Comparison of ENCODE assay signal across 14 cellular contexts in the genomic region with DNA sequence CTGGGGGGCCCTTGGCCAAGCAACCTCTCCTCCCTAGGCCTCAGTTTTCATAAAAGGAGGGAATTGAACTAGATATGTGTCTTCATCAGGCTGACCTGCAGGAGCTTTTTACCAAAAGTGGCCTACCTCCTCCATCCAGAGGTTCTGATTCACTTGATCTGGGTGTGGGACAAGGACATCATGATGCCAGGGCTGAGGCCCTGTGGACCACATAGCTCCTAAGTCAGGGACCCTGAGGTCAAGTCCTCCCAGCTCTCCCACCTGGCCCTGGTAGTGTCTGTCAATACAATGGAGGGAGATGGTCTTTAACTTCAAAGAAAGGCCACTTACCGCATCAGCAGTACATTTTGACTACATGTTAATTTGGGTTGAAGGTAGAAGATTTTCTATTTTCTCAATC. TPM values are rescaled to one million over a fixed set of nuclear protein-coding genes. Genes with fewer than 3 reads are reported as not detected.
"Had no signal": no experiment of that assay in that cellular context is flagged by ENCODE, and none has a peak within 500 bp of the region (broad histone marks: within the 10 kb centered on the region; RNA-seq: fewer than 3 reads in every experiment).

No MANE protein-coding gene starts in this region.

- H3K9me3 Mint-ChIP-seq: activated CD4-positive, alpha-beta memory T cell treated with anti-CD3 and anti-CD28 coated beads, Interleukin-2, amount 10 ng/mL, durations not matched to agents 7 days and 5 days; activated CD4-positive, alpha-beta T cell treated with anti-CD3 and anti-CD28 coated beads, Interleukin-2, amount 10 ng/mL, durations not matched to agents 24 days and 14 days; activated T-cell treated with anti-CD3 and anti-CD28 coated beads, Interleukin-2, amount 50 U/mL, for 24 hours; activated T-helper 2 cell treated with anti-CD3 and anti-CD28 coated beads, Interferon-gamma antibody, Interleukin-2, Interleukin-4, amounts not matched to agents 10 μg/mL and 5 μg/mL and 100 μg/mL, durations not matched to agents 14 hours and 24 hours and 36 hours had no signal

- DNase-seq: activated naive CD4-positive, alpha-beta T cell; foreskin melanocyte; glutamatergic neuron; left ventricle myocardium superior; sigmoid colon had no signal

- H3K4me1 ChIP-seq: sigmoid colon had no signal

- H3K4me3 ChIP-seq: cardiac muscle cell, sigmoid colon, smooth muscle cell had no signal

- H3K27me3 ChIP-seq: cardiac muscle cell, sigmoid colon had no signal

- H3K9me3 ChIP-seq: sigmoid colon had no signal

- H3K36me3 ChIP-seq: cardiac muscle cell, sigmoid colon had no signal

- H3K27ac Mint-ChIP-seq: activated CD4-positive, alpha-beta memory T cell treated with anti-CD3 and anti-CD28 coated beads, Interleukin-2, amount 10 ng/mL, durations not matched to agents 7 days and 5 days; activated T-helper 2 cell treated with anti-CD3 and anti-CD28 coated beads, Interferon-gamma antibody, Interleukin-2, Interleukin-4, amounts not matched to agents 10 μg/mL and 5 μg/mL and 100 μg/mL, durations not matched to agents 14 hours and 24 hours and 36 hours had no signal

- H3K27me3 Mint-ChIP-seq: activated CD4-positive, alpha-beta memory T cell treated with anti-CD3 and anti-CD28 coated beads, Interleukin-2, amount 10 ng/mL, durations not matched to agents 7 days and 5 days; activated CD4-positive, alpha-beta T cell treated with anti-CD3 and anti-CD28 coated beads, Interleukin-2, amount 10 ng/mL, durations not matched to agents 24 days and 14 days; activated T-cell treated with anti-CD3 and anti-CD28 coated beads, Interleukin-2, amount 50 U/mL, for 24 hours had no signal

- H3K27ac ChIP-seq: cardiac muscle cell, sigmoid colon had no signal

RNA-seq across cellular contexts. Expression of a gene that starts 10.4 kb away (rescaled TPM):
- total RNA-seq: cardiac muscle cell, cerebellum, myocyte, renal cortical epithelial cell had no signal
